Comparison of ENCODE assay signal across 3 cellular contexts in the genomic region with DNA sequence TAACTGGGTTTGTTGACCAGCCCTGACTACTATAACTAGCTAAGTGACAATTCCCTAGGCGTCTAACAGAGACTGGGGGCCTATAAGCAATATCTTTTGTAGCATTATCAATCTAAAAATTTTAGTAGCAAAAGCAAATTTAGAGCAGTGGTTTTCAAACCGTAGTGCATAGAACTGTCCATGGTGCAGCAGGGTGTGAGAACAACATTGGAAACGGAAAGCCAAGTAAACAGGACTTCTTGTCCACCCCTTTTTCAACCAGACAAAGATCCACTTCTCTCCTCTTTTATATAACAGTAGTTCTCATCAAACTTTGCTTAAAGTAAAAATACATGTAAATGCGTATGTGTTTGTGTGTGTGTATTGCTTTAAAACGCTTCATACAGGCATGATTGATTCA.
A peak's percentile ranks its signal among the peaks of the same experiment; 100 is the strongest.
TF ChIP-seq lines count a peak whose summit lies in the region.

No MANE protein-coding gene starts in this region.

TF ChIP-seq in GM23338, 12 proteins besides CTCF, POLR2A, EP300 and RAD21:
- TF ChIP-seq REST (IDR thresholded peaks at IDR 0.05; ENCODE audit: unreplicated experiment) (peak; percentile 51), ZNF114 (CRISPR knock-in tag; IDR thresholded peaks at IDR 0.05) (no peak)

TF ChIP-seq in Ishikawa, 13 proteins besides CTCF, POLR2A, EP300 and RAD21 (continued from another document):
- TF ChIP-seq REST (IDR thresholded peaks at IDR 0.05; ENCODE audit: low read depth), result peak; percentile 48; the same call in 1 of the 2 replicates
TF ChIP-seq in Ishikawa: peak in this region for 1.

TF ChIP-seq in K562, 482 proteins besides CTCF, POLR2A, EP300 and RAD21 (continued from another document):
- TF ChIP-seq HEY1 (CRISPR knock-in tag; IDR thresholded peaks at IDR 0.05; ENCODE audit: borderline replicate concordance) (no peak), RAD51 (IDR thresholded peaks at IDR 0.05; ENCODE audit: borderline replicate concordance, low read depth) (no peak), EWSR1 (IDR thresholded peaks at IDR 0.05; ENCODE audit: borderline replicate concordance, low read depth, partially characterized antibody) (no peak), ZNF75A (CRISPR knock-in tag; IDR thresholded peaks at IDR 0.05) (no peak), ZNF274 (IDR thresholded peaks at IDR 0.05; ENCODE audit: borderline replicate concordance, low read depth, low read length) (no peak), POLR2G (IDR thresholded peaks at IDR 0.05; ENCODE audit: low read depth, low read length) (no peak), IRF1 (CRISPR knock-in tag; IDR thresholded peaks at IDR 0.05; ENCODE audit: borderline replicate concordance) (no peak), CCAR2 (IDR thresholded peaks at IDR 0.05; ENCODE audit: low read depth, low read length) (no peak)
